In genomic region chr6:15023018-15023417, GRCh38 we compare ENCODE assay signal across 1 cellular context.
TF ChIP-seq lines count a peak whose summit lies in the region.

No MANE protein-coding gene starts in this region.

TF ChIP-seq in GM12878, 131 proteins besides CTCF, POLR2A, EP300 and RAD21 (continued from another document):
- TF ChIP-seq MLLT1 (IDR thresholded peaks at IDR 0.05) (0 out of 2 replicates have a peak, but pooled peaks have one; percentile 28), ZNF207 (IDR thresholded peaks at IDR 0.05; ENCODE audit: borderline replicate concordance) (peak; percentile 14; the same call in 1 of the 2 replicates)
TF ChIP-seq in GM12878: peak in this region for 5; not testable (repeated sequence) for 126.
